In genomic region chr4:38860788-38861424, GRCh38 we compare ENCODE assay signal across 8 cellular contexts. TPM values are rescaled to one million over a fixed set of nuclear protein-coding genes. Genes with fewer than 3 reads are reported as not detected.
DNase-seq lines count a peak whose midpoint lies in the region; ATAC-seq and TF ChIP-seq lines count a peak whose summit lies in the region.

No MANE protein-coding gene starts in this region.

- TF ChIP-seq EP300 in gastroesophageal sphincter (IDR thresholded peaks at IDR 0.05), result no peak

- H3K36me3 ChIP-seq in gastroesophageal sphincter, result no peaks in the 10 kb centered on the region

- TF ChIP-seq POLR2A in gastroesophageal sphincter (IDR thresholded peaks at IDR 0.05), result no peak

- POLR2A ChIA-PET in HEK293T (lab: Yijun Ruan, JAX), result no interaction called here

- no peak overlapping the region for H3K4me3 ChIP-seq in gastroesophageal sphincter

- peak; percentile 71 for DNase-seq in DMS 273 (lab: John Stamatoyannopoulos, UW; ENCODE audit: unreplicated experiment)
- DNase-seq in DMS 273 treated with DMSO at 0.1 percent for 48 hours (lab: John Stamatoyannopoulos, UW), result no peak
- peak; percentile 39 for DNase-seq in HEK293T (ENCODE audit: extremely low spot score)
- DNase-seq in NOMO-1 treated with DMSO at 0.1 percent for 48 hours (lab: John Stamatoyannopoulos, UW; ENCODE audit: unreplicated experiment), result peak; percentile 34
- peak; percentile 44 for DNase-seq in activated T-cell treated with anti-CD3 and anti-CD28 coated beads, Interleukin-2, amount 50 U/mL, for 1 hour
- peak; percentile 63 for DNase-seq in stimulated activated CD4-positive, alpha-beta T cell treated with anti-CD3 and anti-CD28 coated beads, Interleukin-1b, Interleukin-23, amount 100 ng/mL, for 48 hours

- no peaks in the 10 kb centered on the region for H3K9me3 ChIP-seq in gastroesophageal sphincter

- H3K27ac ChIP-seq in gastroesophageal sphincter, result no peak overlapping the region

- ATAC-seq in gastroesophageal sphincter, result no peak
- no peak for ATAC-seq in HG03095 (IDR thresholded peaks at IDR 0.05; ENCODE audit: unreplicated experiment)

- CTCF ChIA-PET in HEK293T (lab: Yijun Ruan, JAX), result interaction anchor here (0.6 to 3.0 kb wide), 16 partner anchors 10 to 1016 kb away, joined by 3 to 21 read pairs (median 4); partner anchors contain the start of gene TLR10

- WGBS in gastroesophageal sphincter (ENCODE audit: low coverage in 1 of 2), 2 donors, result 22 to 55% methylated on average over 5 of the region's 5 CpGs

- no peaks in the 10 kb centered on the region for H3K27me3 ChIP-seq in gastroesophageal sphincter

- peaks cover 0 to 12% (median 0%) of the 10 kb centered on the region in 3 donors for H3K4me1 ChIP-seq in gastroesophageal sphincter

- TF ChIP-seq CTCF in gastroesophageal sphincter (IDR thresholded peaks at IDR 0.05), result peak in 3 of 4 experiments; percentile 15 to 56 (median 18)

TF ChIP-seq in HEK293T, 16 proteins besides CTCF, POLR2A, EP300 and RAD21:
- no peak for TF ChIP-seq FOXM1 (IDR thresholded peaks at IDR 0.05; ENCODE audit: borderline replicate concordance)
- no peak for TF ChIP-seq HDGF (IDR thresholded peaks at IDR 0.05; ENCODE audit: borderline replicate concordance)
- no peak for TF ChIP-seq SP1 (IDR thresholded peaks at IDR 0.05)

RNA-seq across cellular contexts. Expression of gene TLR6, which starts 4.3 kb away (rescaled TPM):
- total RNA-seq in gastroesophageal sphincter, result 1 to 10 TPM; 1.4 to 2.4 (median 2.0) TPM

RNA-seq across cellular contexts. Expression of gene FAM114A1, which starts 6.7 kb away (rescaled TPM):
- 100 to 1,000 TPM in 2 of 4 donors, 10 to 100 TPM in 2; 90.0 to 155 (median 98.4) TPM for total RNA-seq in gastroesophageal sphincter

RNA-seq across cellular contexts. Expression of gene TLR1, which starts 56.3 kb away (rescaled TPM):
- 10 to 100 TPM in 3 of 4 donors, 1 to 10 TPM in 1; 4.7 to 16.2 (median 11.9) TPM for total RNA-seq in gastroesophageal sphincter
